ENCODE assay signal across 8 cellular contexts in the genomic region with DNA sequence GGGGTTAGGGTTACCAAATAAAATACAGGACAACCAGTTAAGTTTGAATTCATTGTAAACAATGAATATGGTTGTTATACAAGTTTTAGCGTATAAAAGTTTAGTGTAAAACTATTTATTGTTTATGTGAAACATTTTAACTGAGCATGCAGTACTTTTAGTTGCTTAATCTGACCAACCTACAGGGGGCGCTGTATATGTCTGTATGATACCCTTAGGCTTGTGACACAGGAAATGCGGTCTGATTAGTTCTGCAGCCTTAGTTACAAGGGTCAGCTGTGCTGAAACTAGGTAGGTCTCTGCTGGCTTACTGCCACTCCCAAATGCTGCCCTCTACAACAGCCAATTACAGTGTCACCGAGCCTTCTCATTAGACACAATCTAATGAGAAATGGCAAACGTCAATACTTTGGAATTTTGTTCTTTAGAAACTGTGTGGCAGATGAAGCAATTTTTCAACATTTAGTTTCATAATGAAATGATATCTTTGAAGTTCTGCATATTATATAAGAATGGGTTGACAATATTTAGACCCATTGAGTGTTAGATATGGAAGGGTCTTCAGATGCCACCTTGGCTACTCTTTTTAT. TPM values are rescaled to one million over a fixed set of nuclear protein-coding genes. Genes with fewer than 3 reads are reported as not detected.
DNase-seq lines count a peak whose midpoint lies in the region; ATAC-seq and TF ChIP-seq lines count a peak whose summit lies in the region.

No MANE protein-coding gene starts in this region.

- H3K4me3 Mint-ChIP-seq in MCF 10A (ENCODE audit: unreplicated experiment), result no peak overlapping the region
- H3K4me3 Mint-ChIP-seq in H9, result no peak overlapping the region

- ATAC-seq in activated CD4-positive, CD25-positive, alpha-beta regulatory T cell treated with anti-CD3 and anti-CD28 coated beads, Interleukin-2, amount 50 U/mL, for 24 hours, result no peak

- no peak overlapping the region for H3K4me2 ChIP-seq in H9 (ENCODE audit: insufficient read depth, insufficient read length, low read length)

- H3K36me3 Mint-ChIP-seq in MCF 10A (ENCODE audit: insufficient read depth, unreplicated experiment) (no peaks in the 10 kb centered on the region), H9 (ENCODE audit: insufficient read depth in 1 of 3, low read depth in 3 of 3) (0 out of 7 replicates have a peak, but pooled peaks cover 0 to 3% (median 0%) of the 10 kb centered on the region in 3 experiments)

- no peak overlapping the region for H4K5ac ChIP-seq in H9 (ENCODE audit: insufficient read length, low read depth, low read length)

- no peaks in the 10 kb centered on the region for H3K79me1 ChIP-seq in H9 (ENCODE audit: insufficient read depth, low read depth, low read length, poor library complexity, severe bottlenecking)

- no peak overlapping the region for H3T11ph ChIP-seq in H9 (ENCODE audit: low read length)

- no peak overlapping the region for H2BK15ac ChIP-seq in H9 (ENCODE audit: low read depth, low read length)

- H3K9ac ChIP-seq in H9 (ENCODE audit: extremely low read depth, insufficient read length, low read length), result no peak overlapping the region
- no peak overlapping the region for H3K9ac ChIP-seq in adipocyte (ENCODE audit: low read length)

- POLR2A ChIA-PET in MCF 10A (lab: Yijun Ruan, JAX), result no interaction called here

- no peaks in the 10 kb centered on the region for H3K27me3 Mint-ChIP-seq in MCF 10A (ENCODE audit: insufficient read depth, unreplicated experiment)
- no peaks in the 10 kb centered on the region for H3K27me3 Mint-ChIP-seq in H9 (ENCODE audit: low read depth)

- BruUV-seq in MCF 10A (replicated peaks; lab: Mats Ljungman, UMichigan), result no TSS peak

- DNase-seq in MCF 10A (ENCODE audit: unreplicated experiment), result peak; percentile 24
- no peak for DNase-seq in breast epithelium (ENCODE audit: low spot score in 2 of 2)
- DNase-seq in H9, result peak; percentile 74
- peak; percentile 21 for DNase-seq in LHCN-M2 (ENCODE audit: low read depth)
- peak; percentile 11 for DNase-seq in adipocyte (ENCODE audit: low read depth)
- peak; percentile 27 for DNase-seq in stimulated activated CD8-positive, alpha-beta memory T cell treated with anti-CD3 and anti-CD28 coated beads, Interleukin-4, amount 100 ng/mL, for 48 hours
- DNase-seq in substantia nigra (lab: John Stamatoyannopoulos, UW), result no peak

- intact Hi-C loops in MCF 10A (cut with micrococcal nuclease), result no loop called here
- intact Hi-C loops in breast epithelium (cut with DNase I; ENCODE audit: low total_unique reads), result no loop called here

- no peak overlapping the region for H2BK120ac ChIP-seq in H9 (ENCODE audit: low read depth, low read length, poor library complexity, severe bottlenecking)

- H2BK5ac ChIP-seq in H9 (ENCODE audit: insufficient read length, low read length), result no peak overlapping the region

- H3K23ac ChIP-seq in H9 (ENCODE audit: insufficient read length, low read depth, low read length), result no peak overlapping the region

- no peaks in the 10 kb centered on the region for H3K79me2 ChIP-seq in H9 (ENCODE audit: insufficient read depth, low read length)

- H3K36me3 ChIP-seq in breast epithelium, result no peaks in the 10 kb centered on the region
- H3K36me3 ChIP-seq in adipocyte (ENCODE audit: control insufficient read depth, insufficient read depth, low read length, severe bottlenecking), result no peaks in the 10 kb centered on the region

- no peak overlapping the region for H4K8ac ChIP-seq in H9 (replicated peaks; ENCODE audit: insufficient read length, low read depth, low read length)

- H4K20me1 ChIP-seq in H9 (ENCODE audit: control insufficient read depth, insufficient read depth, insufficient read length), result no peaks in the 10 kb centered on the region

- TF ChIP-seq CTCF in MCF 10A (IDR thresholded peaks at IDR 0.05; ENCODE audit: unreplicated experiment) (peak; percentile 42), breast epithelium (IDR thresholded peaks at IDR 0.05) (no peak), H9 (conservative IDR thresholded peaks at IDR 0.05) (peak; percentile 89)

- no peak overlapping the region for H3K27ac ChIP-seq in breast epithelium
- H3K27ac ChIP-seq in H9 (ENCODE audit: insufficient read length, low read depth, low read length), result no peak overlapping the region
- H3K27ac ChIP-seq in substantia nigra (ENCODE audit: low read depth, low read length, poor library complexity, severe bottlenecking), result no peak overlapping the region

- no peak overlapping the region for H2AFZ ChIP-seq in H9 (ENCODE audit: low read length)

- no peak overlapping the region for H2AK5ac ChIP-seq in H9 (ENCODE audit: insufficient read length, low read length)

- no peak overlapping the region for H4K91ac ChIP-seq in H9 (ENCODE audit: insufficient read length, low read depth, low read length)

- no peak overlapping the region for H3K56ac ChIP-seq in H9 (ENCODE audit: insufficient read length, low read depth, low read length)

- H2BK12ac ChIP-seq in H9 (ENCODE audit: insufficient read length, low read depth, low read length), result no peak overlapping the region

- no peak overlapping the region for H2BK20ac ChIP-seq in H9 (ENCODE audit: low read depth, low read length, poor library complexity, severe bottlenecking)

- no peaks in the 10 kb centered on the region for H3K23me2 ChIP-seq in H9 (ENCODE audit: insufficient read length, low read depth, low read length, poor library complexity, severe bottlenecking)

- WGBS in H9 (ENCODE audit: extremely low coverage, insufficient read length, low lambda C conversion rate), result no CpG with 5 or more reads among the region's 5 CpGs

- TF ChIP-seq POLR2A in breast epithelium (IDR thresholded peaks at IDR 0.05), result no peak

- H3K18ac ChIP-seq in H9 (ENCODE audit: insufficient read length, low read depth, low read length), result no peak overlapping the region

- H3K4me1 Mint-ChIP-seq in MCF 10A (ENCODE audit: insufficient read depth, unreplicated experiment) (no peaks in the 10 kb centered on the region), H9 (peaks cover 14% of the 10 kb centered on the region in 2 experiments; a peak in 3 of 4 replicates)

- peaks cover 0 to 6% of the 10 kb centered on the region in 2 donors for H3K9me3 ChIP-seq in breast epithelium
- no peaks in the 10 kb centered on the region for H3K9me3 ChIP-seq in H9 (ENCODE audit: control insufficient read depth, low read depth, low read length)
- H3K9me3 ChIP-seq in adipocyte (ENCODE audit: control insufficient read depth, low read length), result peaks cover 9% of the 10 kb centered on the region

- no peaks in the 10 kb centered on the region for H3K4me1 ChIP-seq in breast epithelium
- H3K4me1 ChIP-seq in H9 (ENCODE audit: insufficient read depth, low read length), result peaks cover 8% of the 10 kb centered on the region; the same call in 1 of the 2 replicates
- peaks cover 11% of the 10 kb centered on the region for H3K4me1 ChIP-seq in adipocyte (ENCODE audit: control insufficient read depth, insufficient read depth, low read length)

- no peaks in the 10 kb centered on the region for H3K27me3 ChIP-seq in breast epithelium
- no peaks in the 10 kb centered on the region for H3K27me3 ChIP-seq in H9 (ENCODE audit: insufficient read depth, low read length)
- H3K27me3 ChIP-seq in adipocyte (replicated peaks; ENCODE audit: control insufficient read depth, insufficient read depth, low read length), result no peaks in the 10 kb centered on the region

- no peak overlapping the region for H3K4me3 ChIP-seq in breast epithelium
- H3K4me3 ChIP-seq in adipocyte (ENCODE audit: low read length), result no peak overlapping the region

- H3K9me3 Mint-ChIP-seq in MCF 10A (ENCODE audit: unreplicated experiment) (peaks cover 9% of the 10 kb centered on the region), H9 (no peaks in the 10 kb centered on the region; a peak in 1 of 5 replicates)

- H3K4ac ChIP-seq in H9 (ENCODE audit: low read depth, low read length), result no peak overlapping the region

- no peak overlapping the region for H3K14ac ChIP-seq in H9 (ENCODE audit: insufficient read depth, low read length)

- CTCF ChIA-PET in MCF 10A (lab: Yijun Ruan, JAX), result interaction anchor here (0.7 to 1.3 kb wide), 2 partner anchors 12 to 24 kb away, joined by 5 to 6 read pairs; no protein-coding TSS in a partner anchor

- no peak overlapping the region for H3K27ac Mint-ChIP-seq in MCF 10A (ENCODE audit: low read depth, unreplicated experiment)
- no peak overlapping the region; a peak in 1 of 7 replicates for H3K27ac Mint-ChIP-seq in H9

RNA-seq across cellular contexts. Expression of a gene that starts 56.2 kb away (rescaled TPM):
- 0.44 TPM in 1 of 2 replicates, not detected in the other for total RNA-seq in MCF 10A (2022)
- 1 to 10 TPM in 1 of 3 donors, under 1 TPM in 2; 0.32 to 5.7 (median 0.98) TPM for total RNA-seq in breast epithelium
- 1.0 and 1.5 TPM in 2 replicates for total RNA-seq in H9 (2021)
- total RNA-seq in LHCN-M2 (2014; rRNA removed), result 0.26 and 1.1 TPM in 2 replicates
- not detected for polyA plus RNA-seq in LHCN-M2 (2012)

Comparison
In these comparisons a context has a peak if more than half of its experiments do, and no peak if none do; other contexts are left out.
1. DNase-seq: peak in MCF 10A (single experiment), H9 (single experiment), LHCN-M2 (single experiment), adipocyte (single experiment) and stimulated activated CD8-positive, alpha-beta memory T cell treated with anti-CD3 and anti-CD28 coated beads, Interleukin-4, amount 100 ng/mL, for 48 hours (single experiment); none in breast epithelium (0 of 2) and substantia nigra (0 of 49).
2. CTCF ChIP-seq: peak in MCF 10A (single experiment) and H9 (single experiment); none in breast epithelium (0 of 3).